ENCODE assay signal across 26 cellular contexts in the genomic region with DNA sequence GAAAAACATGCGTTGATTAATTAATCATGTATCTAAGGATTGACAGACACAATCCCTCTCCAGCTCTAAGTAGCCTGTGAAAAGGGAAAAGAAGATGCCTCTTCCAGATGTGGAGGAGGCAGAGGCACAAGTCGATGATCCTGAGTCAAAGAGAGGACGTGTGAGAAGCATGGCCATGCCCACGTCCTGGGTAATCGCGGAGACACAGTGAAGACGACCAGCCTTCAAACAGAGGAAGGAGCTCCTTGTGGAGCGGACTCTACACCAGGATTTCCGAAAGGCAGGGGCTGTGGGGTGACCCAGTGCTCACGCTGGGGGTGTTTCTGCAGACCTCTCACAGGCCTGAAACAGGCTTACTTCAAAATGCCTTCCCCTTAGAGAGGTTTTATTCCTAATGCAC.
DNase-seq lines count a peak whose midpoint lies in the region; ATAC-seq and TF ChIP-seq lines count a peak whose summit lies in the region.
"Had no signal": no experiment of that assay in that cellular context is flagged by ENCODE, and none has a peak within 500 bp of the region (broad histone marks: within the 10 kb centered on the region; RNA-seq: fewer than 3 reads in every experiment).

No MANE protein-coding gene starts in this region.

- TF ChIP-seq CTCF in lower lobe of right lung (IDR thresholded peaks at IDR 0.05) (no peak), uterus (IDR thresholded peaks at IDR 0.05) (no peak), right lobe of liver (IDR thresholded peaks at IDR 0.05) (no peak)

- WGBS in right lobe of liver (ENCODE audit: insufficient coverage, low coverage, low lambda C conversion rate, missing lambda C conversion rate): 82% methylated on average over 9 of the region's 10 CpGs

- no peak overlapping the region for H3K4me3 Mint-ChIP-seq in activated CD8-positive, alpha-beta memory T cell treated with anti-CD3 and anti-CD28 coated beads, Interleukin-2, amount 10 ng/mL, durations not matched to agents 7 days and 5 days
- H3K4me3 Mint-ChIP-seq: activated CD4-positive, alpha-beta T cell treated with anti-CD3 and anti-CD28 coated beads, Interleukin-2, amount 10 ng/mL, durations not matched to agents 24 days and 14 days; activated naive CD4-positive, alpha-beta T cell treated with anti-CD3 and anti-CD28 coated beads, Interleukin-2, amount 50 U/mL, for 24 hours; activated T-helper 1 cell treated with anti-CD3 and anti-CD28 coated beads, Interleukin-12 subunit alpha, Interleukin-12 subunit beta, Interleukin-2, Interleukin-4 antibody, amounts not matched to agents 30 ng/mL and 10 ng/mL and 1 ng/mL, durations not matched to agents 14 hours and 24 hours and 36 hours; effector memory CD8-positive, alpha-beta T cell; IgD-negative memory B cell; neural progenitor cell; stimulated activated naive CD8-positive, alpha-beta T cell treated with anti-CD3 and anti-CD28 coated beads, Interleukin-15, amount 100 ng/mL, for 72 hours had no signal

- DNase-seq in activated CD8-positive, alpha-beta memory T cell treated with anti-CD3 and anti-CD28 coated beads, Interleukin-2, amount 10 ng/mL, durations not matched to agents 7 days and 5 days: peak; percentile 35
- no peak for DNase-seq in activated CD8-positive, alpha-beta memory T cell treated with anti-CD3 and anti-CD28 coated beads, Interleukin-2, amount 50 U/mL, for 48 hours
- DNase-seq in lower lobe of right lung (no peak), uterus (no peak), kidney tubule cell (ENCODE audit: low spot score) (no peak), right lobe of liver (no peak)
- DNase-seq: DMS53; effector memory CD8-positive, alpha-beta T cell; GDM1; HCEC 1CT; MM.1S; NCI-H1417 treated with DMSO at 0.1 percent for 48 hours; NCI-H510A; SJCRH30; stimulated activated CD4-positive, alpha-beta T cell treated with anti-CD3 and anti-CD28 coated beads, Interleukin-4, amount 100 ng/mL, for 4 hours; stimulated activated naive CD8-positive, alpha-beta T cell treated with anti-CD3 and anti-CD28 coated beads, Interleukin-15, amount 100 ng/mL, for 72 hours; T-helper 1 cell had no signal

- no peaks in the 10 kb centered on the region for H3K9me3 Mint-ChIP-seq in activated CD8-positive, alpha-beta memory T cell treated with anti-CD3 and anti-CD28 coated beads, Interleukin-2, amount 10 ng/mL, durations not matched to agents 7 days and 5 days (ENCODE audit: low read depth)
- H3K9me3 Mint-ChIP-seq: activated CD4-positive, alpha-beta T cell treated with anti-CD3 and anti-CD28 coated beads, Interleukin-2, amount 10 ng/mL, durations not matched to agents 24 days and 14 days; activated naive CD4-positive, alpha-beta T cell treated with anti-CD3 and anti-CD28 coated beads, Interleukin-2, amount 50 U/mL, for 24 hours; activated T-helper 1 cell treated with anti-CD3 and anti-CD28 coated beads, Interleukin-12 subunit alpha, Interleukin-12 subunit beta, Interleukin-2, Interleukin-4 antibody, amounts not matched to agents 30 ng/mL and 10 ng/mL and 1 ng/mL, durations not matched to agents 14 hours and 24 hours and 36 hours; effector memory CD8-positive, alpha-beta T cell; neural progenitor cell; stimulated activated naive CD8-positive, alpha-beta T cell treated with anti-CD3 and anti-CD28 coated beads, Interleukin-15, amount 100 ng/mL, for 72 hours had no signal

- H3K4me1 ChIP-seq in lower lobe of right lung: peaks cover 38% of the 10 kb centered on the region
- peaks cover 35 to 49% (median 42%) of the 10 kb centered on the region in 3 donors for H3K4me1 ChIP-seq in skeletal muscle tissue (ENCODE audit: control insufficient read depth in 3 of 3, insufficient read depth in 3 of 3, low read length in 3 of 3)
- H3K4me1 ChIP-seq in uterus: peaks cover 0 to 16% of the 10 kb centered on the region in 2 donors
- no peaks in the 10 kb centered on the region for H3K4me1 ChIP-seq in right lobe of liver
- H3K4me1 ChIP-seq: SJCRH30 had no signal

- no peak overlapping the region for H3K27ac Mint-ChIP-seq in activated CD8-positive, alpha-beta memory T cell treated with anti-CD3 and anti-CD28 coated beads, Interleukin-2, amount 10 ng/mL, durations not matched to agents 7 days and 5 days
- H3K27ac Mint-ChIP-seq: activated CD4-positive, alpha-beta T cell treated with anti-CD3 and anti-CD28 coated beads, Interleukin-2, amount 10 ng/mL, durations not matched to agents 24 days and 14 days; activated naive CD4-positive, alpha-beta T cell treated with anti-CD3 and anti-CD28 coated beads, Interleukin-2, amount 50 U/mL, for 24 hours; activated T-helper 1 cell treated with anti-CD3 and anti-CD28 coated beads, Interleukin-12 subunit alpha, Interleukin-12 subunit beta, Interleukin-2, Interleukin-4 antibody, amounts not matched to agents 30 ng/mL and 10 ng/mL and 1 ng/mL, durations not matched to agents 14 hours and 24 hours and 36 hours; effector memory CD8-positive, alpha-beta T cell; IgD-negative memory B cell; neural progenitor cell; progenitor cell of endocrine pancreas; stimulated activated naive CD8-positive, alpha-beta T cell treated with anti-CD3 and anti-CD28 coated beads, Interleukin-15, amount 100 ng/mL, for 72 hours had no signal

- no peak for ATAC-seq in activated CD8-positive, alpha-beta memory T cell treated with anti-CD3 and anti-CD28 coated beads, Interleukin-2, amount 10 ng/mL, durations not matched to agents 7 days and 5 days
- ATAC-seq in lower lobe of right lung (no peak), GM21390 (IDR thresholded peaks at IDR 0.05; ENCODE audit: unreplicated experiment) (no peak), right lobe of liver (no peak)
- ATAC-seq: effector memory CD8-positive, alpha-beta T cell; stimulated activated naive CD8-positive, alpha-beta T cell treated with anti-CD3 and anti-CD28 coated beads, Interleukin-15, amount 100 ng/mL, for 72 hours had no signal

- peak overlapping the region in 1 of 3 donors; percentile 40 for H3K9ac ChIP-seq in skeletal muscle tissue (ENCODE audit: low read depth in 1 of 3, low read length in 3 of 3)
- H3K9ac ChIP-seq: neural progenitor cell had no signal

- H3K27me3 ChIP-seq in lower lobe of right lung (ENCODE audit: low read depth) (no peaks in the 10 kb centered on the region), skeletal muscle tissue (ENCODE audit: control insufficient read depth in 3 of 3, insufficient read depth in 3 of 3, low read length in 3 of 3) (peaks cover 5 to 16% (median 8%) of the 10 kb centered on the region in 3 donors), uterus (no peaks in the 10 kb centered on the region), right lobe of liver (no peaks in the 10 kb centered on the region)
- H3K27me3 ChIP-seq: neural progenitor cell, SJCRH30 had no signal

- H3K9me3 ChIP-seq in lower lobe of right lung: no peaks in the 10 kb centered on the region
- H3K9me3 ChIP-seq in skeletal muscle tissue (ENCODE audit: control insufficient read depth in 3 of 3, low read length in 3 of 3): no peaks in the 10 kb centered on the region
- H3K9me3 ChIP-seq in uterus: no peaks in the 10 kb centered on the region
- no peaks in the 10 kb centered on the region for H3K9me3 ChIP-seq in right lobe of liver
- H3K9me3 ChIP-seq: SJCRH30 had no signal

- H3K27me3 Mint-ChIP-seq in activated CD8-positive, alpha-beta memory T cell treated with anti-CD3 and anti-CD28 coated beads, Interleukin-2, amount 10 ng/mL, durations not matched to agents 7 days and 5 days: peaks cover 12% of the 10 kb centered on the region

- no peak for TF ChIP-seq POLR2A in uterus (IDR thresholded peaks at IDR 0.05)
- TF ChIP-seq POLR2A in right lobe of liver (IDR thresholded peaks at IDR 0.05): no peak

- no peak overlapping the region for H3K4me3 ChIP-seq in lower lobe of right lung
- no peak overlapping the region for H3K4me3 ChIP-seq in skeletal muscle tissue (ENCODE audit: low read length in 3 of 3)
- no peak overlapping the region for H3K4me3 ChIP-seq in uterus
- H3K4me3 ChIP-seq in right lobe of liver: no peak overlapping the region
- H3K4me3 ChIP-seq: neural progenitor cell, SJCRH30 had no signal

- CTCF ChIA-PET in activated CD8-positive, alpha-beta memory T cell treated with anti-CD3 and anti-CD28 coated beads, Interleukin-2, amount 10 ng/mL, durations not matched to agents 7 days and 5 days (lab: Charles Lee): no interaction called here

- intact Hi-C loops in lower lobe of right lung (cut with DNase I): loop anchor here (10.0 kb wide), 1 partner anchor 68 kb away; a partner anchor contains a TSS
- intact Hi-C loops in uterus (cut with DNase I; ENCODE audit: low total_unique reads): no loop called here
- intact Hi-C loops in right lobe of liver (cut with DNase I): no loop called here

- no peaks in the 10 kb centered on the region for H3K36me3 Mint-ChIP-seq in activated CD8-positive, alpha-beta memory T cell treated with anti-CD3 and anti-CD28 coated beads, Interleukin-2, amount 10 ng/mL, durations not matched to agents 7 days and 5 days
- H3K36me3 Mint-ChIP-seq: activated naive CD4-positive, alpha-beta T cell treated with anti-CD3 and anti-CD28 coated beads, Interleukin-2, amount 50 U/mL, for 24 hours; IgD-negative memory B cell had no signal

- H3K27ac ChIP-seq in lower lobe of right lung: peak overlapping the region; percentile 37
- H3K27ac ChIP-seq in skeletal muscle tissue (ENCODE audit: low read depth, low read length): peak overlapping the region; percentile 71
- H3K27ac ChIP-seq in uterus: peak overlapping the region; percentile 45 to 84
- H3K27ac ChIP-seq in right lobe of liver: peak overlapping the region in 1 of 3 donors; percentile 27
- H3K27ac ChIP-seq: 22Rv1, neural progenitor cell, SJCRH30 had no signal

- no peaks in the 10 kb centered on the region for H3K4me1 Mint-ChIP-seq in activated CD8-positive, alpha-beta memory T cell treated with anti-CD3 and anti-CD28 coated beads, Interleukin-2, amount 10 ng/mL, durations not matched to agents 7 days and 5 days
- H3K4me1 Mint-ChIP-seq: activated CD4-positive, alpha-beta T cell treated with anti-CD3 and anti-CD28 coated beads, Interleukin-2, amount 10 ng/mL, durations not matched to agents 24 days and 14 days; activated naive CD4-positive, alpha-beta T cell treated with anti-CD3 and anti-CD28 coated beads, Interleukin-2, amount 50 U/mL, for 24 hours; IgD-negative memory B cell; stimulated activated naive CD8-positive, alpha-beta T cell treated with anti-CD3 and anti-CD28 coated beads, Interleukin-15, amount 100 ng/mL, for 72 hours had no signal

- H3K36me3 ChIP-seq in lower lobe of right lung (no peaks in the 10 kb centered on the region), skeletal muscle tissue (ENCODE audit: control insufficient read depth in 3 of 3, insufficient read depth in 3 of 3, low read length in 3 of 3) (peaks cover 0 to 2% (median 0%) of the 10 kb centered on the region in 3 donors), uterus (no peaks in the 10 kb centered on the region), right lobe of liver (no peaks in the 10 kb centered on the region)
- H3K36me3 ChIP-seq: neural progenitor cell had no signal
